8 cellular contexts compared by ENCODE assay signal in the genomic region with DNA sequence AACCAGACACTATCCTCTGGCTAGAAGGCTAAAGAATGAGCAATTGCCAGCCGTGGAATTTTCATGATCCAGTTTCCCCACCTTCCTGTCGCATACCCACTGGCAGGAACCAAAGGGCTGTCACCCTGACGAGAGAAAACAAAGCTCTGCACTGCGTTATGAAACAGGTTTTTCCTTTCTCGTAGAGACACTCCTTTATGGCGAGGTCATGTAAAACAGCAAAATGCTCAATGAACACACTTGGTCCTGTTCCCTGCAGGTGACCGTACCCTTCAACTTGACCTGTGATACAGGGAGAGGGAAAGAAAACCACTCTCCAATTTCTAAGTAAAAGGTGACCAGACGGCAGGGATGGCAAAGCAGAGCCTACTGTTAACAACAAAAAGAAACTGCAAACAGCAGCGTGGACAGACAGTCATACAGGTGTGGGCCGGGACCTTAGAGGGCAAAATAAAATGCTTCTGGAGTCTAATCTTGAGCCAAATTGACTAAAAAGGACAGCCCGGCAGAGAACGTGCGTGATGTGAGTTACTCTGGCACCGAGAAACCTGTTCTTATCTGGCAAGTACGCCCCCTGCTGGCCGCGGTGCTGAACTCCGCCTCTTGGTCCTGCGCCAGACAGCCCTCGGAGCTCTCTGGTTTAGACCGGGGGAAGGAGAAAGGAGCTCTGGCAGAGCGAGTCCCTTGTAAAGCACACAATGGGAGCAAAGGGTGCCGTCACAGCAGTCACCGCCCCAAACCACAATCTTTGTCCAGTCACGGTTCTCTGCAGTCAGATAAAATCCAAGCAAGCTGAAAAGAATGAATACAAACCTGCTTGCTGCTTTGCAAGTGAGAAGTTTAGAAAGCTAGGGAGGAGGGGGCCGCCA.
DNase-seq lines count a peak whose midpoint lies in the region; ATAC-seq, FAIRE-seq and TF ChIP-seq lines count a peak whose summit lies in the region.

No MANE protein-coding gene starts in this region.

- peak; percentile 97 for ATAC-seq in GM23338

- intact Hi-C loops in activated T-helper 2 cell treated with anti-CD3 and anti-CD28 coated beads, Interferon-gamma antibody, Interleukin-2, Interleukin-4, amounts not matched to agents 10 μg/mL and 5 μg/mL and 100 μg/mL, durations not matched to agents 14 hours and 24 hours and 36 hours (cut with micrococcal nuclease): loop anchor here (1.0 to 10.0 kb wide), 4 partner anchors 70 to 287 kb away; partner anchors contain the start of gene EFNA5

- H3K36me3 ChIP-seq in GM23338 (ENCODE audit: insufficient read depth): no peaks in the 10 kb centered on the region
- H3K36me3 ChIP-seq in Karpas-422 (ENCODE audit: insufficient read depth, low read length): no peaks in the 10 kb centered on the region
- no peaks in the 10 kb centered on the region for H3K36me3 ChIP-seq in neural cell (ENCODE audit: insufficient read depth, low read length)

- peak overlapping the region; percentile 11; the same call in 1 of the 2 replicates for H3K9ac ChIP-seq in Karpas-422 (ENCODE audit: low read length)
- H3K9ac ChIP-seq in neural cell (ENCODE audit: low read length): peak overlapping the region; percentile 45

- peak overlapping the region; percentile 37; the same call in 1 of the 2 replicates for H3K4me3 ChIP-seq in GM23338
- H3K4me3 ChIP-seq in Karpas-422 (ENCODE audit: low read length): peak overlapping the region; percentile 10; the same call in 1 of the 2 replicates
- peak overlapping the region; percentile 60 for H3K4me3 ChIP-seq in neural cell (ENCODE audit: low read length)

- FAIRE-seq in RCC 7860 (lab: Jason Lieb, UNC): peak; percentile 98

- peaks cover 30% of the 10 kb centered on the region for H3K79me2 ChIP-seq in GM23338 (replicated peaks; ENCODE audit: insufficient read depth)
- H3K79me2 ChIP-seq in Karpas-422 (ENCODE audit: low read length): no peaks in the 10 kb centered on the region
- peaks cover 48% of the 10 kb centered on the region for H3K79me2 ChIP-seq in neural cell (replicated peaks; ENCODE audit: insufficient read depth, low read length)

- TF ChIP-seq CTCF in GM23338 (conservative IDR thresholded peaks at IDR 0.05; ENCODE audit: low read depth in 2 of 2) (peak; percentile 92 to 98), neural cell (IDR thresholded peaks at IDR 0.05; ENCODE audit: poor library complexity, severe bottlenecking) (peak; percentile 95)

- H3F3A ChIP-seq in GM23338 (replicated peaks; ENCODE audit: low read depth): no peaks in the 10 kb centered on the region; the same call in 1 of the 2 replicates
- no peaks in the 10 kb centered on the region for H3F3A ChIP-seq in neural cell (ENCODE audit: insufficient read depth, low read length, poor library complexity, severe bottlenecking)

- no peaks in the 10 kb centered on the region for H3K27me3 ChIP-seq in GM23338 (ENCODE audit: insufficient read depth)
- H3K27me3 ChIP-seq in Karpas-422 (ENCODE audit: low read length): no peaks in the 10 kb centered on the region
- no peaks in the 10 kb centered on the region for H3K27me3 ChIP-seq in neural cell (ENCODE audit: insufficient read depth, low read depth, low read length)

- H4K20me1 ChIP-seq in GM23338 (replicated peaks; ENCODE audit: insufficient read depth): no peaks in the 10 kb centered on the region
- H4K20me1 ChIP-seq in Karpas-422 (ENCODE audit: insufficient read depth, low read depth, low read length): no peaks in the 10 kb centered on the region
- no peaks in the 10 kb centered on the region for H4K20me1 ChIP-seq in neural cell (ENCODE audit: insufficient read depth)

- TF ChIP-seq EP300 in neural cell (conservative IDR thresholded peaks at IDR 0.05; ENCODE audit: poor library complexity, severe bottlenecking): no peak

- peak overlapping the region; percentile 59 for H3K4me3 Mint-ChIP-seq in GM23338
- peak overlapping the region; percentile 56 for H3K4me3 Mint-ChIP-seq in activated T-helper 2 cell treated with anti-CD3 and anti-CD28 coated beads, Interferon-gamma antibody, Interleukin-2, Interleukin-4, amounts not matched to agents 10 μg/mL and 5 μg/mL and 100 μg/mL, durations not matched to agents 14 hours and 24 hours and 36 hours (ENCODE audit: low read depth)
- peak overlapping the region; percentile 79 for H3K4me3 Mint-ChIP-seq in stimulated activated naive CD8-positive, alpha-beta T cell treated with anti-CD3 and anti-CD28 coated beads, Interleukin-15, Interleukin-2, amounts not matched to agents 100 ng/mL and 50 ng/mL, for 24 hours

- no peaks in the 10 kb centered on the region for H3K27me3 Mint-ChIP-seq in GM23338 (ENCODE audit: insufficient read depth, low read depth, poor library complexity)
- H3K27me3 Mint-ChIP-seq in activated T-helper 2 cell treated with anti-CD3 and anti-CD28 coated beads, Interferon-gamma antibody, Interleukin-2, Interleukin-4, amounts not matched to agents 10 μg/mL and 5 μg/mL and 100 μg/mL, durations not matched to agents 14 hours and 24 hours and 36 hours (ENCODE audit: low read depth): peaks cover 36% of the 10 kb centered on the region
- H3K27me3 Mint-ChIP-seq in stimulated activated naive CD8-positive, alpha-beta T cell treated with anti-CD3 and anti-CD28 coated beads, Interleukin-15, Interleukin-2, amounts not matched to agents 100 ng/mL and 50 ng/mL, for 24 hours: peaks cover 34% of the 10 kb centered on the region

- H3K9me3 Mint-ChIP-seq in GM23338: no peaks in the 10 kb centered on the region
- H3K9me3 Mint-ChIP-seq in activated T-helper 2 cell treated with anti-CD3 and anti-CD28 coated beads, Interferon-gamma antibody, Interleukin-2, Interleukin-4, amounts not matched to agents 10 μg/mL and 5 μg/mL and 100 μg/mL, durations not matched to agents 14 hours and 24 hours and 36 hours: no peaks in the 10 kb centered on the region
- no peaks in the 10 kb centered on the region for H3K9me3 Mint-ChIP-seq in stimulated activated naive CD8-positive, alpha-beta T cell treated with anti-CD3 and anti-CD28 coated beads, Interleukin-15, Interleukin-2, amounts not matched to agents 100 ng/mL and 50 ng/mL, for 24 hours

- H3K9me2 ChIP-seq in GM23338 (ENCODE audit: insufficient read depth): no peaks in the 10 kb centered on the region
- no peaks in the 10 kb centered on the region for H3K9me2 ChIP-seq in Karpas-422 (replicated peaks; ENCODE audit: insufficient read depth, low read length)
- H3K9me2 ChIP-seq in neural cell (ENCODE audit: insufficient read depth, low read length): no peaks in the 10 kb centered on the region

- H3K36me3 Mint-ChIP-seq in GM23338 (ENCODE audit: low read depth): no peaks in the 10 kb centered on the region
- H3K36me3 Mint-ChIP-seq in activated T-helper 2 cell treated with anti-CD3 and anti-CD28 coated beads, Interferon-gamma antibody, Interleukin-2, Interleukin-4, amounts not matched to agents 10 μg/mL and 5 μg/mL and 100 μg/mL, durations not matched to agents 14 hours and 24 hours and 36 hours (ENCODE audit: low read depth): no peaks in the 10 kb centered on the region
- H3K36me3 Mint-ChIP-seq in stimulated activated naive CD8-positive, alpha-beta T cell treated with anti-CD3 and anti-CD28 coated beads, Interleukin-15, Interleukin-2, amounts not matched to agents 100 ng/mL and 50 ng/mL, for 24 hours (ENCODE audit: low read depth): no peaks in the 10 kb centered on the region

- H3K4me1 Mint-ChIP-seq in GM23338: peaks cover 72% of the 10 kb centered on the region
- peaks cover 18% of the 10 kb centered on the region for H3K4me1 Mint-ChIP-seq in activated T-helper 2 cell treated with anti-CD3 and anti-CD28 coated beads, Interferon-gamma antibody, Interleukin-2, Interleukin-4, amounts not matched to agents 10 μg/mL and 5 μg/mL and 100 μg/mL, durations not matched to agents 14 hours and 24 hours and 36 hours (ENCODE audit: low read depth)
- H3K4me1 Mint-ChIP-seq in stimulated activated naive CD8-positive, alpha-beta T cell treated with anti-CD3 and anti-CD28 coated beads, Interleukin-15, Interleukin-2, amounts not matched to agents 100 ng/mL and 50 ng/mL, for 24 hours (ENCODE audit: low read depth): peaks cover 15% of the 10 kb centered on the region

- peak overlapping the region; percentile 49; the same call in 1 of the 2 replicates for H3K27ac Mint-ChIP-seq in GM23338
- no peak overlapping the region for H3K27ac Mint-ChIP-seq in activated T-helper 2 cell treated with anti-CD3 and anti-CD28 coated beads, Interferon-gamma antibody, Interleukin-2, Interleukin-4, amounts not matched to agents 10 μg/mL and 5 μg/mL and 100 μg/mL, durations not matched to agents 14 hours and 24 hours and 36 hours
- no peak overlapping the region for H3K27ac Mint-ChIP-seq in stimulated activated naive CD8-positive, alpha-beta T cell treated with anti-CD3 and anti-CD28 coated beads, Interleukin-15, Interleukin-2, amounts not matched to agents 100 ng/mL and 50 ng/mL, for 24 hours

- H2AFZ ChIP-seq in GM23338 (peak overlapping the region; percentile 9; the same call in 1 of the 2 replicates), Karpas-422 (ENCODE audit: low read length) (peak overlapping the region; percentile 60; the same call in 1 of the 2 replicates), neural cell (ENCODE audit: low read depth, low read length) (peak overlapping the region; percentile 22)

- peak; percentile 97 for DNase-seq in Daoy (ENCODE audit: low read depth)
- DNase-seq in GM23338 (ENCODE audit: low spot score): peak; percentile 97
- peak; percentile 93 for DNase-seq in Karpas-422
- DNase-seq in RCC 7860 (ENCODE audit: low spot score): peak; percentile 97
- DNase-seq in activated T-helper 2 cell treated with anti-CD3 and anti-CD28 coated beads, Interferon-gamma antibody, Interleukin-2, Interleukin-4, amounts not matched to agents 10 μg/mL and 5 μg/mL and 100 μg/mL, durations not matched to agents 14 hours and 24 hours and 36 hours (ENCODE audit: low spot score): peak; percentile 76
- DNase-seq in fibroblast of the conjunctiva (ENCODE audit: low read depth): peak; percentile 89

- peak overlapping the region; percentile 71 for H3K4me2 ChIP-seq in GM23338
- H3K4me2 ChIP-seq in Karpas-422 (ENCODE audit: low read depth, low read length, poor library complexity, severe bottlenecking): peak overlapping the region; percentile 51
- peak overlapping the region; percentile 63 for H3K4me2 ChIP-seq in neural cell (ENCODE audit: low read length)

- peak; percentile 89 for TF ChIP-seq RAD21 in neural cell (conservative IDR thresholded peaks at IDR 0.05)

- H3K9me3 ChIP-seq in Karpas-422 (ENCODE audit: low read length) (no peaks in the 10 kb centered on the region), neural cell (ENCODE audit: low read length) (no peaks in the 10 kb centered on the region)

- H3K27ac ChIP-seq in GM23338 (ENCODE audit: low read depth) (peak overlapping the region; percentile 10; the same call in 1 of the 2 replicates), Karpas-422 (ENCODE audit: low read length) (no peak overlapping the region), neural cell (ENCODE audit: low read length) (peak overlapping the region; percentile 7)

- H3K4me1 ChIP-seq in GM23338 (ENCODE audit: insufficient read depth) (peaks cover 67% of the 10 kb centered on the region), Karpas-422 (ENCODE audit: low read length) (peaks cover 5% of the 10 kb centered on the region; the same call in 1 of the 2 replicates)

TF ChIP-seq in GM23338, 12 proteins besides CTCF, POLR2A, EP300 and RAD21 (continues in another document):
- TF ChIP-seq EZH2phosphoT487 (IDR thresholded peaks at IDR 0.05; ENCODE audit: unreplicated experiment): no peak

TF ChIP-seq in neural cell, 6 proteins besides CTCF, POLR2A, EP300 and RAD21 (continues in another document):
- peak; percentile 33 for TF ChIP-seq MXI1 (conservative IDR thresholded peaks at IDR 0.05; ENCODE audit: poor library complexity, severe bottlenecking)

Comparison
In these comparisons a context has a peak if more than half of its experiments do, and no peak if none do; other contexts are left out.
1. H2AFZ ChIP-seq: peak in every context shown above with its lines; median percentile 60 in Karpas-422; 22 in neural cell; 9 in GM23338.
2. H3K4me3 ChIP-seq: peak in every context shown above with its lines; median percentile 60 in neural cell; 37 in GM23338; 10 in Karpas-422.